16 cellular contexts compared by ENCODE assay signal in the genomic region with DNA sequence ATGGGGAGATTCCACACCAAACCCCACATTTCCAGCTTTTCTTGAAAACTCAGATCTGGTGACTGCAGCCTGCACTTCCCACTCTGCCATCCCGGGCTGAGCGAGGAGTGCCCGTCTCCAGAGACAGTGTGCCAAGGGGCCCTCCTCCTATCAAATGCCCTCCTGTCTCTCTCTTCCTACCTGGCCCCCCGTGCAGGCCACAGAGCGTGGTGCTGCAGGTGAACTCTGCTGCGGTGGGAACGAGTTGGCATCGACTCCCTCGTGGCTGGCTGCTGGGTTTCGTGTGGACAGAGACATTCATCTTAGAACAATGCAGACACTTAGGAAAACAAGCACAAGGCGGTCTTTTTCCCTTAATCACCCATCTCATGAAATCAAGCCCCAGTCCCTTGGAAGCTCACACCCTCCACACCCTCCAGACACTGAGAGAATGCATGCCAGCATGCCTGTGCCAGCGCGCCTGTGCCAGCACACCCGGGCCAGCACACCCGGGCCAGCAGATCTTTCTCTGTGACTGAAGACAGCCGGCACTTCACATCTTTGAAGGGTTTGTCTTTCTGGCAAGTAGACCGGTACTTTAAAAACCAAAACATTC.
DNase-seq lines count a peak whose midpoint lies in the region; ATAC-seq and TF ChIP-seq lines count a peak whose summit lies in the region.
"Had no signal": no experiment of that assay in that cellular context is flagged by ENCODE, and none has a peak within 500 bp of the region (broad histone marks: within the 10 kb centered on the region; RNA-seq: fewer than 3 reads in every experiment).

No MANE protein-coding gene starts in this region.

- no peak for ATAC-seq in GM21390 (IDR thresholded peaks at IDR 0.05; ENCODE audit: unreplicated experiment)
- ATAC-seq: activated T-helper 17 cell treated with anti-CD3 and anti-CD28 coated beads, Interleukin-2, amount 50 U/mL, for 72 hours; PC-3 had no signal

- H3K9me3 Mint-ChIP-seq in nephron: peaks cover 6% of the 10 kb centered on the region
- H3K9me3 Mint-ChIP-seq in activated CD4-positive, alpha-beta T cell treated with anti-CD3 and anti-CD28 coated beads, Interleukin-2, amount 10 ng/mL, durations not matched to agents 24 days and 14 days: no peaks in the 10 kb centered on the region
- H3K9me3 Mint-ChIP-seq: activated T-helper 17 cell treated with anti-CD3 and anti-CD28 coated beads, Interleukin-2, amount 50 U/mL, for 72 hours; dendritic cell treated with granulocyte-macrophage colony-stimulating factor and Interleukin-4, amounts not matched to agents 40 ng/mL and 50 ng/mL, for 4 days; type B pancreatic cell had no signal

- intact Hi-C loops in activated CD4-positive, alpha-beta T cell treated with anti-CD3 and anti-CD28 coated beads, Interleukin-2, amount 10 ng/mL, durations not matched to agents 24 days and 14 days (cut with micrococcal nuclease): no loop called here

- H3K36me3 Mint-ChIP-seq in nephron (ENCODE audit: low read depth): peaks cover 4% of the 10 kb centered on the region
- peaks cover 8% of the 10 kb centered on the region for H3K36me3 Mint-ChIP-seq in activated CD4-positive, alpha-beta T cell treated with anti-CD3 and anti-CD28 coated beads, Interleukin-2, amount 10 ng/mL, durations not matched to agents 24 days and 14 days (ENCODE audit: low read depth)

- peak; percentile 82 for DNase-seq in AG10803 (ENCODE audit: low read depth)
- no peak for DNase-seq in NT2/D1 (ENCODE audit: low read depth, low spot score)
- DNase-seq in fibroblast of lung (ENCODE audit: low read depth in 2 of 2): peak in 1 of 2 donors; percentile 90
- DNase-seq in COLO829 (ENCODE audit: low spot score): no peak
- no peak for DNase-seq in foreskin melanocyte
- no peak for DNase-seq in activated CD4-positive, alpha-beta T cell treated with anti-CD3 and anti-CD28 coated beads, Interleukin-2, amount 10 ng/mL, durations not matched to agents 24 days and 14 days
- DNase-seq: GDM1, NCI-H1092, PC-3, WERI-Rb-1 had no signal

- H3K36me3 ChIP-seq in NT2/D1 (ENCODE audit: insufficient read depth, insufficient read length, low read length) (peaks cover 3% of the 10 kb centered on the region), fibroblast of lung (ENCODE audit: control insufficient read depth, insufficient read depth, low read length) (no peaks in the 10 kb centered on the region)
- H3K36me3 ChIP-seq: WERI-Rb-1 had no signal

- H2AFZ ChIP-seq in fibroblast of lung (ENCODE audit: low read length): no peak overlapping the region

- no peaks in the 10 kb centered on the region for H4K20me1 ChIP-seq in fibroblast of lung (ENCODE audit: control insufficient read depth, extremely low read depth, insufficient read depth, low read length)

- H3K9ac ChIP-seq in NT2/D1 (ENCODE audit: insufficient read length, low read depth) (peak overlapping the region; percentile 32), fibroblast of lung (ENCODE audit: insufficient read depth, low read length) (no peak overlapping the region)

- H3K4me1 Mint-ChIP-seq in nephron: peaks cover 40% of the 10 kb centered on the region
- H3K4me1 Mint-ChIP-seq in activated CD4-positive, alpha-beta T cell treated with anti-CD3 and anti-CD28 coated beads, Interleukin-2, amount 10 ng/mL, durations not matched to agents 24 days and 14 days: peaks cover 8% of the 10 kb centered on the region

- H3K9me3 ChIP-seq in NT2/D1 (ENCODE audit: insufficient read depth, low read length): no peaks in the 10 kb centered on the region
- no peaks in the 10 kb centered on the region for H3K9me3 ChIP-seq in fibroblast of lung (ENCODE audit: control insufficient read depth, insufficient read depth, low read depth, low read length)

- H3K79me2 ChIP-seq in fibroblast of lung (ENCODE audit: control insufficient read depth, insufficient read depth, low read length): no peaks in the 10 kb centered on the region

- H3K27me3 ChIP-seq in NT2/D1 (ENCODE audit: insufficient read depth, insufficient read length): no peaks in the 10 kb centered on the region
- H3K27me3 ChIP-seq in fibroblast of lung (ENCODE audit: control insufficient read depth, insufficient read depth, low read length): no peaks in the 10 kb centered on the region

- H3K4me3 Mint-ChIP-seq in nephron: peak overlapping the region in 1 of 3 experiments; percentile 49
- H3K4me3 Mint-ChIP-seq in activated CD4-positive, alpha-beta T cell treated with anti-CD3 and anti-CD28 coated beads, Interleukin-2, amount 10 ng/mL, durations not matched to agents 24 days and 14 days: no peak overlapping the region
- H3K4me3 Mint-ChIP-seq: activated T-helper 17 cell treated with anti-CD3 and anti-CD28 coated beads, Interleukin-2, amount 50 U/mL, for 72 hours; B cell; dendritic cell treated with granulocyte-macrophage colony-stimulating factor and Interleukin-4, amounts not matched to agents 40 ng/mL and 50 ng/mL, for 4 days; type B pancreatic cell had no signal

- H3K27ac Mint-ChIP-seq in nephron: peak overlapping the region; percentile 19 to 80 (median 60)
- H3K27ac Mint-ChIP-seq in activated CD4-positive, alpha-beta T cell treated with anti-CD3 and anti-CD28 coated beads, Interleukin-2, amount 10 ng/mL, durations not matched to agents 24 days and 14 days: no peak overlapping the region
- H3K27ac Mint-ChIP-seq: activated T-helper 17 cell treated with anti-CD3 and anti-CD28 coated beads, Interleukin-2, amount 50 U/mL, for 72 hours; B cell; dendritic cell treated with granulocyte-macrophage colony-stimulating factor and Interleukin-4, amounts not matched to agents 40 ng/mL and 50 ng/mL, for 4 days; type B pancreatic cell had no signal

- TF ChIP-seq CTCF in AG10803 (conservative IDR thresholded peaks at IDR 0.05; ENCODE audit: low read length) (no peak), fibroblast of lung (conservative IDR thresholded peaks at IDR 0.05 in 1 of 2, IDR thresholded peaks at IDR 0.05 in 1 of 2; ENCODE audit: low read depth in 1 of 2, low read length in 2 of 2) (no peak), nephron (IDR thresholded peaks at IDR 0.05; ENCODE audit: unreplicated experiment in 3 of 3) (no peak)

- H3K4me3 ChIP-seq in AG10803 (ENCODE audit: low read length): no peak overlapping the region
- no peak overlapping the region for H3K4me3 ChIP-seq in NT2/D1 (ENCODE audit: insufficient read length, low read depth)
- H3K4me3 ChIP-seq in fibroblast of lung (replicated peaks in 1 of 4; ENCODE audit: control extremely low read depth in 1 of 4, insufficient read depth in 1 of 4, low read depth in 3 of 4, low read length in 4 of 4): no peak overlapping the region

- H3K4me2 ChIP-seq in fibroblast of lung (ENCODE audit: extremely low read depth, insufficient read depth, low read length): peak overlapping the region; percentile 15

- H3K27ac ChIP-seq in fibroblast of lung (ENCODE audit: insufficient read depth, low read length): no peak overlapping the region
- H3K27ac ChIP-seq: WERI-Rb-1 had no signal

- H3K4me1 ChIP-seq in NT2/D1 (ENCODE audit: insufficient read depth, insufficient read length) (peaks cover 2% of the 10 kb centered on the region), fibroblast of lung (ENCODE audit: control insufficient read depth, extremely low read depth, insufficient read depth, low read length) (no peaks in the 10 kb centered on the region)

- H3K27me3 Mint-ChIP-seq in nephron (ENCODE audit: low read depth): peaks cover 8% of the 10 kb centered on the region
- H3K27me3 Mint-ChIP-seq in activated CD4-positive, alpha-beta T cell treated with anti-CD3 and anti-CD28 coated beads, Interleukin-2, amount 10 ng/mL, durations not matched to agents 24 days and 14 days: no peaks in the 10 kb centered on the region
- H3K27me3 Mint-ChIP-seq: activated T-helper 17 cell treated with anti-CD3 and anti-CD28 coated beads, Interleukin-2, amount 50 U/mL, for 72 hours; B cell; dendritic cell treated with granulocyte-macrophage colony-stimulating factor and Interleukin-4, amounts not matched to agents 40 ng/mL and 50 ng/mL, for 4 days had no signal
